In genomic region chr4:924107-925096, GRCh38 we compare ENCODE assay signal across 9 cellular contexts. TPM values are rescaled to one million over a fixed set of nuclear protein-coding genes. Genes with fewer than 3 reads are reported as not detected.
DNase-seq lines count a peak whose midpoint lies in the region; ATAC-seq and TF ChIP-seq lines count a peak whose summit lies in the region.
"Had no signal": no experiment of that assay in that cellular context is flagged by ENCODE, and none has a peak within 500 bp of the region (broad histone marks: within the 10 kb centered on the region; RNA-seq: fewer than 3 reads in every experiment).

No MANE protein-coding gene starts in this region.

- peak overlapping the region; percentile 38 to 70 (median 62) for H3K27ac Mint-ChIP-seq in CD4-positive, CD25-positive, alpha-beta regulatory T cell
- H3K27ac Mint-ChIP-seq in T-helper 2 cell treated with Interferon-gamma antibody and Interleukin-4, amounts not matched to agents 5 μg/mL and 100 μg/mL, for 36 hours = peak overlapping the region; percentile 69

- no peak for TF ChIP-seq CTCF in sigmoid colon (IDR thresholded peaks at IDR 0.05)

- H3K4me3 ChIP-seq in CD4-positive, CD25-positive, alpha-beta regulatory T cell (ENCODE audit: low read depth, low read length) = no peak overlapping the region
- no peak overlapping the region for H3K4me3 ChIP-seq in sigmoid colon
- H3K4me3 ChIP-seq: pancreas had no signal

- 77 to 79% methylated on average over 18 of the region's 18 CpGs for WGBS in sigmoid colon, 2 donors

- ATAC-seq in CD4-positive, CD25-positive, alpha-beta regulatory T cell (ENCODE audit: low read depth in 2 of 2) = peak; percentile 41 to 48
- ATAC-seq in GM21447 (IDR thresholded peaks at IDR 0.05; ENCODE audit: unreplicated experiment) (peak; percentile 45), left ventricle myocardium superior (peak; percentile 57), GM18858 (IDR thresholded peaks at IDR 0.05; ENCODE audit: unreplicated experiment) (no peak)
- ATAC-seq: pancreas had no signal

- peaks cover 48% of the 10 kb centered on the region for H3K4me1 ChIP-seq in CD4-positive, CD25-positive, alpha-beta regulatory T cell (ENCODE audit: control insufficient read depth, insufficient read depth, low read length, poor library complexity, severe bottlenecking)
- H3K4me1 ChIP-seq in sigmoid colon = peaks cover 0 to 37% (median 12%) of the 10 kb centered on the region in 4 donors

- TF ChIP-seq EP300 in sigmoid colon (IDR thresholded peaks at IDR 0.05) = no peak

- peak overlapping the region; percentile 56 for H3K27ac ChIP-seq in CD4-positive, CD25-positive, alpha-beta regulatory T cell (ENCODE audit: insufficient read depth, low read length, poor library complexity, severe bottlenecking)
- H3K27ac ChIP-seq in sigmoid colon = no peak overlapping the region
- H3K27ac ChIP-seq: pancreas had no signal

- H3K36me3 ChIP-seq in CD4-positive, CD25-positive, alpha-beta regulatory T cell (ENCODE audit: control insufficient read depth, insufficient read depth, low read length) = peaks cover 5% of the 10 kb centered on the region
- H3K36me3 ChIP-seq in sigmoid colon = no peaks in the 10 kb centered on the region
- H3K36me3 ChIP-seq: pancreas had no signal

- H3K4me1 Mint-ChIP-seq in CD4-positive, CD25-positive, alpha-beta regulatory T cell = peaks cover 37 to 79% (median 51%) of the 10 kb centered on the region in 4 donors
- H3K4me1 Mint-ChIP-seq in T-helper 2 cell treated with Interferon-gamma antibody and Interleukin-4, amounts not matched to agents 5 μg/mL and 100 μg/mL, for 36 hours (ENCODE audit: low read depth) = peaks cover 39% of the 10 kb centered on the region

- no peaks in the 10 kb centered on the region for H3K27me3 ChIP-seq in CD4-positive, CD25-positive, alpha-beta regulatory T cell (ENCODE audit: control insufficient read depth, insufficient read depth, low read length)
- H3K27me3 ChIP-seq in sigmoid colon = no peaks in the 10 kb centered on the region
- H3K27me3 ChIP-seq: pancreas had no signal

- intact Hi-C loops in left ventricle myocardium superior (cut with micrococcal nuclease) = no loop called here
- intact Hi-C loops in sigmoid colon (cut with DNase I) = no loop called here

- DNase-seq in CD4-positive, CD25-positive, alpha-beta regulatory T cell = no peak
- DNase-seq in T-helper 2 cell treated with Interferon-gamma antibody and Interleukin-4, amounts not matched to agents 5 μg/mL and 100 μg/mL, for 36 hours (ENCODE audit: low spot score) = peak; percentile 19
- DNase-seq in left ventricle myocardium superior (no peak), NCI-H1105 (lab: John Stamatoyannopoulos, UW) (no peak), sigmoid colon (no peak), cerebellar nuclear complex (lab: John Stamatoyannopoulos, UW) (no peak)

- no peaks in the 10 kb centered on the region for H3K27me3 Mint-ChIP-seq in CD4-positive, CD25-positive, alpha-beta regulatory T cell
- H3K27me3 Mint-ChIP-seq in T-helper 2 cell treated with Interferon-gamma antibody and Interleukin-4, amounts not matched to agents 5 μg/mL and 100 μg/mL, for 36 hours (ENCODE audit: low read depth) = no peaks in the 10 kb centered on the region

- peak overlapping the region in 2 of 4 donors; percentile 47 to 50 for H3K4me3 Mint-ChIP-seq in CD4-positive, CD25-positive, alpha-beta regulatory T cell
- H3K4me3 Mint-ChIP-seq in T-helper 2 cell treated with Interferon-gamma antibody and Interleukin-4, amounts not matched to agents 5 μg/mL and 100 μg/mL, for 36 hours = peak overlapping the region; percentile 7

- peaks cover 0 to 3% (median 0%) of the 10 kb centered on the region in 7 donors for H3K9me3 Mint-ChIP-seq in CD4-positive, CD25-positive, alpha-beta regulatory T cell
- no peaks in the 10 kb centered on the region for H3K9me3 Mint-ChIP-seq in T-helper 2 cell treated with Interferon-gamma antibody and Interleukin-4, amounts not matched to agents 5 μg/mL and 100 μg/mL, for 36 hours

- peaks cover 18% of the 10 kb centered on the region for H3K36me3 Mint-ChIP-seq in CD4-positive, CD25-positive, alpha-beta regulatory T cell
- peaks cover 25% of the 10 kb centered on the region for H3K36me3 Mint-ChIP-seq in T-helper 2 cell treated with Interferon-gamma antibody and Interleukin-4, amounts not matched to agents 5 μg/mL and 100 μg/mL, for 36 hours (ENCODE audit: low read depth)

- no peak for TF ChIP-seq POLR2A in sigmoid colon (IDR thresholded peaks at IDR 0.05)

- H3K9me3 ChIP-seq in CD4-positive, CD25-positive, alpha-beta regulatory T cell (ENCODE audit: control insufficient read depth in 2 of 2, low read length in 2 of 2) = no peaks in the 10 kb centered on the region
- no peaks in the 10 kb centered on the region for H3K9me3 ChIP-seq in sigmoid colon
- H3K9me3 ChIP-seq: pancreas had no signal

RNA-seq across cellular contexts. Expression of gene GAK, which starts 7.7 kb away (rescaled TPM):
- 254 TPM for total RNA-seq in CD4-positive, CD25-positive, alpha-beta regulatory T cell
- polyA plus RNA-seq in CD4-positive, CD25-positive, alpha-beta regulatory T cell = 10 to 100 TPM; 37.5 to 50.7 (median 39.1) TPM
- total RNA-seq in left ventricle myocardium superior (29.7 TPM), sigmoid colon (100 to 1,000 TPM in 1 of 4 donors, 10 to 100 TPM in 3; 40.8 to 494 (median 60.4) TPM)
- polyA plus RNA-seq in sigmoid colon = 100 to 1,000 TPM; 124 to 276 (median 150) TPM

RNA-seq across cellular contexts. Expression of gene TMEM175, which starts 7.9 kb away (rescaled TPM):
- total RNA-seq in CD4-positive, CD25-positive, alpha-beta regulatory T cell = 46.0 TPM
- polyA plus RNA-seq in CD4-positive, CD25-positive, alpha-beta regulatory T cell = 10 to 100 TPM; 12.1 to 17.5 (median 14.1) TPM
- total RNA-seq in left ventricle myocardium superior (19.8 TPM), sigmoid colon (10 to 100 TPM; 19.3 to 42.6 (median 32.6) TPM)
- polyA plus RNA-seq in sigmoid colon = 10 to 100 TPM in 2 of 3 donors, 1 to 10 TPM in 1; 4.6 to 34.5 (median 12.6) TPM

RNA-seq across cellular contexts. Expression of gene DGKQ, which starts 49.0 kb away (rescaled TPM):
- total RNA-seq in CD4-positive, CD25-positive, alpha-beta regulatory T cell = 22.5 TPM
- 1 to 10 TPM; 2.4 to 5.4 (median 3.1) TPM for polyA plus RNA-seq in CD4-positive, CD25-positive, alpha-beta regulatory T cell
- total RNA-seq in left ventricle myocardium superior = 3.6 TPM
- 1 to 10 TPM; 3.5 to 8.9 (median 5.1) TPM for total RNA-seq in sigmoid colon
- 10 to 100 TPM; 19.8 to 26.2 (median 23.6) TPM for polyA plus RNA-seq in sigmoid colon
